ENCODE assay signal across 26 cellular contexts in the genomic region with DNA sequence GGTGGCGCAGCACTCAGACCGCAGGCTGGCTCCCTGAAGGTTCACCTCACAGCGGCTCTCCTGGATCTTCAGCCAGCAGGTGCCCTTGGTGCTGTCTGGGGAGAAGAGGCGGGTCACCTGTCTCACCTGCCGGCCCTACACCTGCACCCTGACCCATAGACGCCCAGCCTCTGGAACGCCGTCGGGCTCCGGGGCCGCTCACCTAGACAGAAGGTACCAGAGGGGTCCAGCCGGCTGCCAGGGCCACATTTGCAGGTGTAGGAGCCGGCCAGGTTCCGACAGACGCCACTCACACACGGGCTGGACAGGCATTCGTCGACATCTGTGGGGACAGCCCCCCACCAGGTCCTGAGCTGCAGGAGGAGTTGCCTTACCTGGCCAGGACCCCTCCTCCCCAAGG. TPM values are rescaled to one million over a fixed set of nuclear protein-coding genes. Genes with fewer than 3 reads are reported as not detected.
A peak's percentile ranks its signal among the peaks of the same experiment; 100 is the strongest.
DNase-seq lines count a peak whose midpoint lies in the region; ATAC-seq and TF ChIP-seq lines count a peak whose summit lies in the region.
"Had no signal": no experiment of that assay in that cellular context is flagged by ENCODE, and none has a peak within 500 bp of the region (broad histone marks: within the 10 kb centered on the region; RNA-seq: fewer than 3 reads in every experiment).

No MANE protein-coding gene starts in this region.

- H3K9me3 Mint-ChIP-seq in type B pancreatic cell: no peaks in the 10 kb centered on the region
- H3K9me3 Mint-ChIP-seq: CD14-positive monocyte; CD4-positive, alpha-beta memory T cell; CD4-positive, CD25-positive, alpha-beta regulatory T cell; CD8-positive, alpha-beta memory T cell had no signal

- no peaks in the 10 kb centered on the region for H3K79me2 ChIP-seq in smooth muscle cell (ENCODE audit: low read depth)

- H2AK5ac ChIP-seq in neuronal stem cell (ENCODE audit: low read depth, low read length): no peak overlapping the region

- H3F3A ChIP-seq in smooth muscle cell (ENCODE audit: low read depth): no peaks in the 10 kb centered on the region

- DNase-seq in H7: peak; percentile 45
- DNase-seq in neuronal stem cell (ENCODE audit: low spot score): no peak
- DNase-seq in type B pancreatic cell (ENCODE audit: extremely low spot score, unreplicated experiment): peak; percentile 68
- DNase-seq in anterior cingulate cortex (lab: John Stamatoyannopoulos, UW): no peak
- DNase-seq in smooth muscle cell (lab: John Stamatoyannopoulos, UW; ENCODE audit: unreplicated experiment): no peak
- no peak for DNase-seq in NCI-H510A (lab: John Stamatoyannopoulos, UW)
- DNase-seq: 8988T; ACHN; BE2C; C1 segment of cervical spinal cord; CD4-positive, alpha-beta memory T cell; CD4-positive, CD25-positive, alpha-beta regulatory T cell; CD8-positive, alpha-beta memory T cell; COR-L47; DMS153; DMS79; DND-41; EL; GDM1 had no signal

- no peak overlapping the region for H3K27ac Mint-ChIP-seq in type B pancreatic cell
- H3K27ac Mint-ChIP-seq: CD4-positive, alpha-beta memory T cell; CD4-positive, CD25-positive, alpha-beta regulatory T cell; CD8-positive, alpha-beta memory T cell had no signal

- ATAC-seq in esophagus mucosa: peak; percentile 17
- no peak for ATAC-seq in HG03175 (IDR thresholded peaks at IDR 0.05; ENCODE audit: unreplicated experiment)
- ATAC-seq: GM12878 had no signal

- WGBS in neuronal stem cell (ENCODE audit: extremely low coverage in 2 of 2, insufficient read length in 2 of 2, insufficient replicate concordance in 1 of 2), 2 donors: no CpG with 5 or more reads among the region's 18 CpGs
- WGBS in smooth muscle cell (ENCODE audit: low lambda C conversion rate): 94% methylated on average over 18 of the region's 18 CpGs

- no peaks in the 10 kb centered on the region for H3K27me3 Mint-ChIP-seq in type B pancreatic cell
- H3K27me3 Mint-ChIP-seq: CD4-positive, CD25-positive, alpha-beta regulatory T cell had no signal

- no peak overlapping the region for H4K91ac ChIP-seq in neuronal stem cell (ENCODE audit: low read depth, low read length, poor library complexity)

- no peak overlapping the region for H2BK12ac ChIP-seq in neuronal stem cell (ENCODE audit: low read length)

- no peaks in the 10 kb centered on the region for H3K79me1 ChIP-seq in neuronal stem cell (ENCODE audit: low read depth, low read length)

- H3K27me3 ChIP-seq in H7 (ENCODE audit: control insufficient read depth, insufficient read depth, low read length) (no peaks in the 10 kb centered on the region), neuronal stem cell (ENCODE audit: control insufficient read depth in 3 of 3, insufficient read depth in 3 of 3, low read depth in 1 of 3, low read length in 3 of 3) (no peaks in the 10 kb centered on the region), smooth muscle cell (ENCODE audit: low read depth) (no peaks in the 10 kb centered on the region)
- H3K27me3 ChIP-seq: BLaER1 had no signal

- H4K20me1 ChIP-seq in smooth muscle cell (ENCODE audit: low read depth): no peaks in the 10 kb centered on the region
- H4K20me1 ChIP-seq: BLaER1 had no signal

- no peak overlapping the region for H3K4ac ChIP-seq in neuronal stem cell (ENCODE audit: low read length)

- H3K14ac ChIP-seq in neuronal stem cell (ENCODE audit: low read length): no peak overlapping the region

- H3K4me1 ChIP-seq in neuronal stem cell (ENCODE audit: control insufficient read depth in 2 of 2, insufficient read depth in 1 of 2, low read depth in 1 of 2, low read length in 2 of 2) (no peaks in the 10 kb centered on the region), smooth muscle cell (ENCODE audit: low read depth) (no peaks in the 10 kb centered on the region)
- H3K4me1 ChIP-seq: BE2C had no signal

- H3K4me1 Mint-ChIP-seq in type B pancreatic cell (ENCODE audit: unreplicated experiment): no peaks in the 10 kb centered on the region
- H3K4me1 Mint-ChIP-seq: CD14-positive monocyte; CD4-positive, alpha-beta memory T cell; CD4-positive, CD25-positive, alpha-beta regulatory T cell; CD8-positive, alpha-beta memory T cell had no signal

- no peak overlapping the region for H3K9ac ChIP-seq in neuronal stem cell (ENCODE audit: low read depth, low read length, poor library complexity)
- H3K9ac ChIP-seq in smooth muscle cell (ENCODE audit: low read depth): no peak overlapping the region
- H3K9ac ChIP-seq: BLaER1 had no signal

- H2BK5ac ChIP-seq in neuronal stem cell (ENCODE audit: low read length): no peak overlapping the region

- peaks cover 3% of the 10 kb centered on the region for H3K36me3 Mint-ChIP-seq in type B pancreatic cell
- H3K36me3 Mint-ChIP-seq: CD14-positive monocyte; CD4-positive, alpha-beta memory T cell; CD4-positive, CD25-positive, alpha-beta regulatory T cell; CD8-positive, alpha-beta memory T cell had no signal

- no peak overlapping the region for H2BK15ac ChIP-seq in neuronal stem cell (ENCODE audit: low read length)

- TF ChIP-seq CTCF in type B pancreatic cell (conservative IDR thresholded peaks at IDR 0.05) (no peak), smooth muscle cell (IDR thresholded peaks at IDR 0.05; ENCODE audit: borderline replicate concordance, insufficient read depth, poor library complexity, severe bottlenecking) (no peak)

- H3K27ac ChIP-seq in neuronal stem cell (replicated peaks; ENCODE audit: low read length) (no peak overlapping the region), smooth muscle cell (ENCODE audit: low read depth) (no peak overlapping the region)
- H3K27ac ChIP-seq: BLaER1 had no signal

- H3K18ac ChIP-seq in neuronal stem cell (ENCODE audit: low read length): no peak overlapping the region

- H3K4me3 ChIP-seq in H7 (ENCODE audit: insufficient read depth, low read depth, low read length) (no peak overlapping the region), neuronal stem cell (ENCODE audit: low read length in 2 of 2) (no peak overlapping the region), smooth muscle cell (no peak overlapping the region)
- H3K4me3 ChIP-seq: BLaER1, GM12878 had no signal

- H3K4me3 Mint-ChIP-seq in type B pancreatic cell: no peak overlapping the region
- H3K4me3 Mint-ChIP-seq: CD14-positive monocyte; CD4-positive, alpha-beta memory T cell; CD4-positive, CD25-positive, alpha-beta regulatory T cell; CD8-positive, alpha-beta memory T cell had no signal

- H3K9me3 ChIP-seq in neuronal stem cell (replicated peaks in 1 of 2; ENCODE audit: control insufficient read depth in 2 of 2, insufficient read depth in 1 of 2, low read depth in 1 of 2, low read length in 2 of 2) (peaks cover 0 to 6% of the 10 kb centered on the region in 2 donors), smooth muscle cell (replicated peaks; ENCODE audit: low read depth) (no peaks in the 10 kb centered on the region)
- H3K9me3 ChIP-seq: BE2C, BLaER1 had no signal

- H4K8ac ChIP-seq in neuronal stem cell (ENCODE audit: low read depth, low read length): peak overlapping the region; percentile 17

- H2AFZ ChIP-seq in neuronal stem cell (ENCODE audit: low read length): no peak overlapping the region
- no peak overlapping the region for H2AFZ ChIP-seq in smooth muscle cell (ENCODE audit: low read depth)

- no peak overlapping the region for H3K4me2 ChIP-seq in neuronal stem cell (ENCODE audit: insufficient read depth, low read length, poor library complexity, severe bottlenecking)
- no peak overlapping the region for H3K4me2 ChIP-seq in smooth muscle cell
- H3K4me2 ChIP-seq: BLaER1 had no signal

- no peak overlapping the region for H2BK120ac ChIP-seq in neuronal stem cell (ENCODE audit: low read depth, low read length)

- peaks cover 15% of the 10 kb centered on the region for H3K36me3 ChIP-seq in H7 (replicated peaks; ENCODE audit: control insufficient read depth, insufficient read depth, low read length)
- peaks cover 14 to 33% of the 10 kb centered on the region in 2 donors for H3K36me3 ChIP-seq in neuronal stem cell (replicated peaks in 1 of 2; ENCODE audit: control insufficient read depth in 2 of 2, insufficient read depth in 2 of 2, low read length in 2 of 2)
- no peaks in the 10 kb centered on the region for H3K36me3 ChIP-seq in smooth muscle cell (ENCODE audit: low read depth)
- H3K36me3 ChIP-seq: BE2C, BLaER1 had no signal

- peak overlapping the region; percentile 80 for H3K23ac ChIP-seq in neuronal stem cell (ENCODE audit: low read depth, low read length, poor library complexity)

RNA-seq across cellular contexts. Expression of gene FBN3, which starts 22.9 kb away (rescaled TPM):
- total RNA-seq in H7 (2014; rRNA removed; shearing (Covaris generic)): 13.7 and 15.9 TPM in 2 replicates
- total RNA-seq in esophagus mucosa (0.16 TPM), type B pancreatic cell (ENCODE audit: low replicate concordance) (18.0 and 63.7 TPM in 2 replicates), smooth muscle cell (not detected in 2 replicates)
- 10.0 TPM for polyA plus RNA-seq in neuronal stem cell (2013, experiment 1 of 2)
- 11.3 TPM for polyA plus RNA-seq in neuronal stem cell (2013, experiment 2 of 2)
- polyA plus RNA-seq in smooth muscle cell: not detected in 2 replicates
- total RNA-seq: CD4-positive, alpha-beta memory T cell; CD8-positive, alpha-beta memory T cell; Daoy had no signal
- polyA plus RNA-seq: AG04450; CD14-positive monocyte; CD4-positive, alpha-beta memory T cell; CD4-positive, CD25-positive, alpha-beta regulatory T cell; CD8-positive, alpha-beta memory T cell; GM12878 had no signal

Comparison
In these comparisons a context has a peak if more than half of its experiments do, and no peak if none do; other contexts are left out.
1. DNase-seq: peak in H7 (single experiment) and type B pancreatic cell (single experiment); none in neuronal stem cell (single experiment), anterior cingulate cortex (0 of 58), smooth muscle cell (single experiment) and NCI-H510A (single experiment).
2. RNA of gene FBN3, which starts 22.9 kb away (total RNA-seq): 18.0 to 63.7 TPM in type B pancreatic cell and 13.7 to 15.9 TPM in H7; 0.16 TPM in esophagus mucosa (single experiment) and not detected in smooth muscle cell; every median in the first group is over 10 times any median in the second.